18 cellular contexts compared by ENCODE assay signal in genomic region chr6:150673720-150674361, GRCh38.
DNase-seq lines count a peak whose midpoint lies in the region; ATAC-seq, FAIRE-seq and TF ChIP-seq lines count a peak whose summit lies in the region.
"Had no signal": no experiment of that assay in that cellular context is flagged by ENCODE, and none has a peak within 500 bp of the region (broad histone marks: within the 10 kb centered on the region; RNA-seq: fewer than 3 reads in every experiment).

No MANE protein-coding gene starts in this region.

- no peak for FAIRE-seq in small intestine (lab: Jason Lieb, UNC)
- FAIRE-seq: GM12891, GM18507, K562 had no signal

- H3K9me3 ChIP-seq in T-helper 17 cell (ENCODE audit: control insufficient read depth, low read length, poor library complexity, severe bottlenecking) (no peaks in the 10 kb centered on the region), mucosa of descending colon (no peaks in the 10 kb centered on the region), small intestine (ENCODE audit: control insufficient read depth, low read depth) (no peaks in the 10 kb centered on the region)

- H3K27ac Mint-ChIP-seq in T-helper 17 cell (peak overlapping the region; percentile 54), endothelial cell (ENCODE audit: unreplicated experiment) (peak overlapping the region; percentile 34)
- no peak overlapping the region for H3K27ac Mint-ChIP-seq in activated T-helper 17 cell treated with anti-CD3 and anti-CD28 coated beads, Interleukin-2, amount 50 U/mL, for 72 hours

- H3K36me3 ChIP-seq in mucosa of descending colon (ENCODE audit: low read depth), result no peaks in the 10 kb centered on the region
- H3K36me3 ChIP-seq in small intestine (ENCODE audit: control insufficient read depth in 2 of 2, insufficient read depth in 2 of 2, low read length in 2 of 2), result peaks cover 0 to 4% of the 10 kb centered on the region in 2 donors

- TF ChIP-seq CTCF in endothelial cell (IDR thresholded peaks at IDR 0.05; ENCODE audit: unreplicated experiment) (no peak), mucosa of descending colon (IDR thresholded peaks at IDR 0.05) (no peak)

- DNase-seq in T-helper 17 cell (no peak), endothelial cell (ENCODE audit: low spot score) (no peak), mucosa of descending colon (peak in 1 of 3 donors; percentile 50), small intestine (peak; percentile 55), cortex of kidney (lab: John Stamatoyannopoulos, UW) (no peak), epidermal melanocyte (ENCODE audit: insufficient read length, low spot score) (no peak)
- DNase-seq: COR-L47, GF-D8, GOT3, NCI-H1417 treated with DMSO at 0.1 percent for 48 hours, NCI-H1930, NCI-H69 had no signal

- no peaks in the 10 kb centered on the region for H3K9me3 Mint-ChIP-seq in endothelial cell (ENCODE audit: unreplicated experiment)
- H3K9me3 Mint-ChIP-seq in activated T-helper 17 cell treated with anti-CD3 and anti-CD28 coated beads, Interleukin-2, amount 50 U/mL, for 72 hours, result no peaks in the 10 kb centered on the region

- H3K4me1 Mint-ChIP-seq in T-helper 17 cell, result peaks cover 2% of the 10 kb centered on the region
- H3K4me1 Mint-ChIP-seq in endothelial cell (ENCODE audit: unreplicated experiment), result peaks cover 54% of the 10 kb centered on the region
- H3K4me1 Mint-ChIP-seq in activated T-helper 17 cell treated with anti-CD3 and anti-CD28 coated beads, Interleukin-2, amount 50 U/mL, for 72 hours, result peaks cover 4% of the 10 kb centered on the region

- ATAC-seq in T-helper 17 cell, result no peak
- ATAC-seq in mucosa of descending colon, result peak; percentile 71
- no peak for ATAC-seq in HG02938 (IDR thresholded peaks at IDR 0.05; ENCODE audit: unreplicated experiment)
- no peak for ATAC-seq in activated T-helper 17 cell treated with anti-CD3 and anti-CD28 coated beads, Interleukin-2, amount 50 U/mL, for 72 hours (replicated peaks)
- ATAC-seq: K562 had no signal

- no peaks in the 10 kb centered on the region for H3K27me3 ChIP-seq in small intestine (ENCODE audit: control insufficient read depth in 2 of 2, insufficient read depth in 2 of 2, low read length in 2 of 2)

- 22 to 65% (median 48%) methylated on average over 9 of the region's 9 CpGs for WGBS in small intestine, 3 donors

- H3K4me3 ChIP-seq in mucosa of descending colon (no peak overlapping the region), small intestine (ENCODE audit: low read depth in 1 of 2, low read length in 2 of 2) (no peak overlapping the region)
- H3K4me3 ChIP-seq: K562 had no signal

- H3K4me3 Mint-ChIP-seq in T-helper 17 cell, result no peak overlapping the region
- no peak overlapping the region for H3K4me3 Mint-ChIP-seq in endothelial cell (ENCODE audit: unreplicated experiment)
- H3K4me3 Mint-ChIP-seq in activated T-helper 17 cell treated with anti-CD3 and anti-CD28 coated beads, Interleukin-2, amount 50 U/mL, for 72 hours, result no peak overlapping the region

- H3K4me1 ChIP-seq in mucosa of descending colon (ENCODE audit: low read depth) (peaks cover 25% of the 10 kb centered on the region), small intestine (ENCODE audit: control insufficient read depth in 2 of 2, insufficient read depth in 1 of 2, low read depth in 1 of 2, low read length in 1 of 2) (peaks cover 9 to 18% of the 10 kb centered on the region in 2 donors)

- intact Hi-C loops in mucosa of descending colon (cut with DNase I, micrococcal nuclease), result no loop called here

- H3K36me3 Mint-ChIP-seq in T-helper 17 cell (ENCODE audit: low read depth) (no peaks in the 10 kb centered on the region), endothelial cell (ENCODE audit: low read depth, unreplicated experiment) (peaks cover 27% of the 10 kb centered on the region)
- H3K36me3 Mint-ChIP-seq in activated T-helper 17 cell treated with anti-CD3 and anti-CD28 coated beads, Interleukin-2, amount 50 U/mL, for 72 hours (ENCODE audit: low read depth), result no peaks in the 10 kb centered on the region

- H3K27ac ChIP-seq in small intestine (ENCODE audit: low read depth in 1 of 2, low read length in 1 of 2), result peak overlapping the region; percentile 55 to 58
- H3K27ac ChIP-seq: C4-2B had no signal

- no peaks in the 10 kb centered on the region for H3K27me3 Mint-ChIP-seq in T-helper 17 cell
- peaks cover 5% of the 10 kb centered on the region for H3K27me3 Mint-ChIP-seq in endothelial cell (ENCODE audit: unreplicated experiment)
- no peaks in the 10 kb centered on the region for H3K27me3 Mint-ChIP-seq in activated T-helper 17 cell treated with anti-CD3 and anti-CD28 coated beads, Interleukin-2, amount 50 U/mL, for 72 hours
